Comparison of ENCODE assay signal across 25 cellular contexts in the genomic region with DNA sequence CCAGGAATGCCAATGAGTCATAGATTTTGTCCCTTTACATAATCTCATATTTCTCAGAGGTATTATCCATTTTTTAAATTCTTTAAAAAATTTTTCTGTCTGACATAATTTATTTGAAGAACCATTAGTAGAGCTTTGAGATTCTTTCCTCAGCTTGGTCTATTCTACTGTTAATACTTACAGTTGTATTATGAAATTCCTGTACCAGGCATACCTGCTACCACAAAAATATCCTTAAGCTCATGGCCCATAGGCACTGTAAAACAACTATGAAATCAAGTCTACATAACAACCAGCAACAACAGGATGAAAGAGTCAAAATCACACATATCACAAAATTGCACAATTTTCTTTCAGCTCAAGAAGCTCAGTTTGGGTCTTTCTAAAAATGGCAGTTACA.
"Had no signal": no experiment of that assay in that cellular context is flagged by ENCODE, and none has a peak within 500 bp of the region (broad histone marks: within the 10 kb centered on the region; RNA-seq: fewer than 3 reads in every experiment).

No MANE protein-coding gene starts in this region.

- ATAC-seq: naive thymus-derived CD8-positive, alpha-beta T cell; pancreas; right cardiac atrium; right lobe of liver; stimulated activated effector memory CD8-positive, alpha-beta T cell treated with anti-CD3 and anti-CD28 coated beads, Interleukin-12 subunit alpha, Interleukin-12 subunit beta, amount 100 ng/mL, for 72 hours; stimulated activated naive B cell treated with anti-CD40 and anti-IgM and Interleukin-4, amounts not matched to agents 10 μg/mL and 1 μg/mL and 100 μg/mL, for 72 hours had no signal

- DNase-seq: naive thymus-derived CD8-positive, alpha-beta T cell; nucleus accumbens; pancreas; retina; right cardiac atrium; right lobe of liver; sigmoid colon; small intestine; stimulated activated CD4-positive, alpha-beta T cell treated with anti-CD3 and anti-CD28 coated beads, Interleukin-15, amount 100 ng/mL, for 24 hours; stimulated activated CD4-positive, alpha-beta T cell treated with anti-CD3 and anti-CD28 coated beads, Interleukin-2, amount 100 ng/mL, for 24 hours; stimulated activated CD4-positive, alpha-beta T cell treated with anti-CD3 and anti-CD28 coated beads, Interleukin-2, amount 100 ng/mL, for 48 hours; stimulated activated CD4-positive, alpha-beta T cell treated with anti-CD3 and anti-CD28 coated beads, Interleukin-4, amount 100 ng/mL, for 24 hours; stimulated activated naive B cell treated with anti-CD40 and anti-IgM and Interleukin-4, amounts not matched to agents 10 μg/mL and 1 μg/mL and 100 μg/mL, for 72 hours; stimulated activated naive CD4-positive, alpha-beta T cell treated with Interleukin-2 at 50 U/mL for 16 hours; stomach; thyroid gland; upper lobe of left lung had no signal

- H3K9me3 ChIP-seq: neutrophil, pancreas, prostate gland, right lobe of liver, sigmoid colon, stomach, thoracic aorta, thyroid gland, tibial nerve, upper lobe of left lung, vagina had no signal

- H3K36me3 ChIP-seq: neutrophil, pancreas, prostate gland, right lobe of liver, sigmoid colon, stomach, thoracic aorta, thyroid gland, tibial nerve, upper lobe of left lung, vagina had no signal

- H3K27me3 ChIP-seq: neutrophil, pancreas, right lobe of liver, sigmoid colon, stomach, thyroid gland, tibial nerve, upper lobe of left lung, vagina had no signal

- H3K4me3 ChIP-seq: pancreas, prostate gland, right lobe of liver, sigmoid colon, stomach, thoracic aorta, thyroid gland, tibial nerve, upper lobe of left lung, vagina had no signal

- H3K9me3 Mint-ChIP-seq: nephron; stimulated activated naive B cell treated with anti-CD40 and anti-IgM and Interleukin-4, amounts not matched to agents 10 μg/mL and 1 μg/mL and 100 μg/mL, for 72 hours had no signal

- H3K27me3 Mint-ChIP-seq: naive thymus-derived CD8-positive, alpha-beta T cell; stimulated activated naive B cell treated with anti-CD40 and anti-IgM and Interleukin-4, amounts not matched to agents 10 μg/mL and 1 μg/mL and 100 μg/mL, for 72 hours; stimulated activated naive CD8-positive, alpha-beta T cell treated with anti-CD3 and anti-CD28 coated beads, Interleukin-15, Interleukin-2, amounts not matched to agents 100 ng/mL and 50 ng/mL, for 24 hours had no signal

- H3K27ac Mint-ChIP-seq: naive thymus-derived CD8-positive, alpha-beta T cell; nephron; stimulated activated effector memory CD8-positive, alpha-beta T cell treated with anti-CD3 and anti-CD28 coated beads, Interleukin-12 subunit alpha, Interleukin-12 subunit beta, amount 100 ng/mL, for 72 hours; stimulated activated naive B cell treated with anti-CD40 and anti-IgM and Interleukin-4, amounts not matched to agents 10 μg/mL and 1 μg/mL and 100 μg/mL, for 72 hours; stimulated activated naive CD8-positive, alpha-beta T cell treated with anti-CD3 and anti-CD28 coated beads, Interleukin-15, Interleukin-2, amounts not matched to agents 100 ng/mL and 50 ng/mL, for 24 hours had no signal

- H3K27ac ChIP-seq: neutrophil, pancreas, prostate gland, right lobe of liver, sigmoid colon, stomach, thoracic aorta, thyroid gland, tibial nerve, upper lobe of left lung, vagina had no signal

- H3K4me3 Mint-ChIP-seq: naive thymus-derived CD8-positive, alpha-beta T cell; nephron; stimulated activated effector memory CD8-positive, alpha-beta T cell treated with anti-CD3 and anti-CD28 coated beads, Interleukin-12 subunit alpha, Interleukin-12 subunit beta, amount 100 ng/mL, for 72 hours; stimulated activated naive B cell treated with anti-CD40 and anti-IgM and Interleukin-4, amounts not matched to agents 10 μg/mL and 1 μg/mL and 100 μg/mL, for 72 hours; stimulated activated naive CD8-positive, alpha-beta T cell treated with anti-CD3 and anti-CD28 coated beads, Interleukin-15, Interleukin-2, amounts not matched to agents 100 ng/mL and 50 ng/mL, for 24 hours had no signal

- H3K4me1 Mint-ChIP-seq: naive thymus-derived CD8-positive, alpha-beta T cell; nephron; stimulated activated effector memory CD8-positive, alpha-beta T cell treated with anti-CD3 and anti-CD28 coated beads, Interleukin-12 subunit alpha, Interleukin-12 subunit beta, amount 100 ng/mL, for 72 hours; stimulated activated naive B cell treated with anti-CD40 and anti-IgM and Interleukin-4, amounts not matched to agents 10 μg/mL and 1 μg/mL and 100 μg/mL, for 72 hours had no signal

- H3K36me3 Mint-ChIP-seq: naive thymus-derived CD8-positive, alpha-beta T cell; stimulated activated effector memory CD8-positive, alpha-beta T cell treated with anti-CD3 and anti-CD28 coated beads, Interleukin-12 subunit alpha, Interleukin-12 subunit beta, amount 100 ng/mL, for 72 hours; stimulated activated naive B cell treated with anti-CD40 and anti-IgM and Interleukin-4, amounts not matched to agents 10 μg/mL and 1 μg/mL and 100 μg/mL, for 72 hours had no signal
